8 cellular contexts compared by ENCODE assay signal in genomic region chr13:80341771-80342271, GRCh38. TPM values are rescaled to one million over a fixed set of nuclear protein-coding genes. Genes with fewer than 3 reads are reported as not detected.
DNase-seq lines count a peak whose midpoint lies in the region; ATAC-seq and TF ChIP-seq lines count a peak whose summit lies in the region.

No MANE protein-coding gene starts in this region.

- TF ChIP-seq CTCF in WI38 (IDR thresholded peaks at IDR 0.05; ENCODE audit: low read depth, low read length) (no peak), glutamatergic neuron (IDR thresholded peaks at IDR 0.05; ENCODE audit: partially characterized antibody, unreplicated experiment) (no peak)

- H3K27me3 Mint-ChIP-seq in glutamatergic neuron (ENCODE audit: unreplicated experiment) = peaks cover 6% of the 10 kb centered on the region

- no peak for ATAC-seq in HG03196 (IDR thresholded peaks at IDR 0.05; ENCODE audit: unreplicated experiment)
- no peak for ATAC-seq in GM21717 (IDR thresholded peaks at IDR 0.05; ENCODE audit: unreplicated experiment)

- H3K9me3 Mint-ChIP-seq in glutamatergic neuron (ENCODE audit: unreplicated experiment) = peaks cover 3% of the 10 kb centered on the region

- H3K27ac Mint-ChIP-seq in glutamatergic neuron (ENCODE audit: unreplicated experiment) = peak overlapping the region; percentile 92

- peak overlapping the region; percentile 74 for H3K4me3 ChIP-seq in Jurkat, Clone E6-1 (ENCODE audit: low read length)
- H3K4me3 ChIP-seq in WI38 (ENCODE audit: low read depth, low read length) = peak overlapping the region; percentile 98

- H3K4me1 Mint-ChIP-seq in glutamatergic neuron (ENCODE audit: low read depth, unreplicated experiment) = peaks cover 9% of the 10 kb centered on the region

- no peaks in the 10 kb centered on the region for H3K36me3 Mint-ChIP-seq in glutamatergic neuron (ENCODE audit: unreplicated experiment)

- H3K4me3 Mint-ChIP-seq in glutamatergic neuron (ENCODE audit: unreplicated experiment) = peak overlapping the region; percentile 83

- DNase-seq in COLO829 (ENCODE audit: low spot score) (peak; percentile 45), glutamatergic neuron (peak; percentile 39), occipital lobe (lab: John Stamatoyannopoulos, UW) (peak; percentile 25)
- DNase-seq in Jurkat, Clone E6-1 (ENCODE audit: low read depth, low spot score) = peak; percentile 33
- DNase-seq in activated CD4-positive, alpha-beta T cell treated with anti-CD3 and anti-CD28 coated beads, Interleukin-2, amount 50 U/mL, for 48 hours = no peak

RNA-seq across cellular contexts. Expression of gene SPRY2, which starts 0.9 kb away (rescaled TPM):
- polyA plus RNA-seq in Jurkat, Clone E6-1 (2012; ENCODE audit: insufficient read depth, insufficient read length) = 12.7 TPM
- 29.3 TPM for total RNA-seq in glutamatergic neuron (ENCODE audit: unreplicated experiment)
- total RNA-seq in occipital lobe = 43.8 TPM

Comparison
In these comparisons a context has a peak if more than half of its experiments do, and no peak if none do; other contexts are left out.
1. DNase-seq: peak in COLO829 (single experiment), Jurkat, Clone E6-1 (single experiment), glutamatergic neuron (single experiment) and occipital lobe (single experiment); none in activated CD4-positive, alpha-beta T cell treated with anti-CD3 and anti-CD28 coated beads, Interleukin-2, amount 50 U/mL, for 48 hours (0 of 2).